9 cellular contexts compared by ENCODE assay signal in genomic region chr3:140736863-140737460, GRCh38. TPM values are rescaled to one million over a fixed set of nuclear protein-coding genes. Genes with fewer than 3 reads are reported as not detected.
DNase-seq lines count a peak whose midpoint lies in the region; ATAC-seq, FAIRE-seq and TF ChIP-seq lines count a peak whose summit lies in the region.
"Had no signal": no experiment of that assay in that cellular context is flagged by ENCODE, and none has a peak within 500 bp of the region (broad histone marks: within the 10 kb centered on the region; RNA-seq: fewer than 3 reads in every experiment).

No MANE protein-coding gene starts in this region.

- ATAC-seq in HG02642 (IDR thresholded peaks at IDR 0.05; ENCODE audit: poor library complexity, unreplicated experiment) (peak; percentile 64), GM21723 (IDR thresholded peaks at IDR 0.05; ENCODE audit: unreplicated experiment) (no peak), GM18498 (IDR thresholded peaks at IDR 0.05; ENCODE audit: unreplicated experiment) (no peak), HG02852 (IDR thresholded peaks at IDR 0.05; ENCODE audit: unreplicated experiment) (no peak)

- TF ChIP-seq POLR2A in H1 (IDR thresholded peaks at IDR 0.05; ENCODE audit: control extremely low read depth in 1 of 2, low read depth in 2 of 2, low read length in 2 of 2): no peak

- H3K4me1 ChIP-seq in H1 (replicated peaks in 1 of 4; ENCODE audit: control insufficient read depth in 3 of 4, insufficient read depth in 4 of 4, low read length in 3 of 4): no peaks in the 10 kb centered on the region; a peak in 1 of 7 replicates

- H4K91ac ChIP-seq in H1 (replicated peaks; ENCODE audit: insufficient read length, low read length): no peak overlapping the region

- TF ChIP-seq CTCF in H1 (IDR thresholded peaks at IDR 0.05; ENCODE audit: control extremely low read depth in 1 of 3, insufficient read depth in 1 of 3, low read depth in 1 of 3, low read length in 3 of 3): peak; percentile 45 to 82 (median 68)

- H2BK5ac ChIP-seq in H1 (ENCODE audit: low read depth, low read length): no peak overlapping the region

- H2BK120ac ChIP-seq in H1 (replicated peaks; ENCODE audit: low read depth, low read length): no peak overlapping the region

- no peak overlapping the region for H4K8ac ChIP-seq in H1 (ENCODE audit: extremely low read depth, insufficient read depth, low read length)

- no peak overlapping the region for H3K4me3 ChIP-seq in H1 (ENCODE audit: extremely low read depth in 1 of 4, insufficient read depth in 2 of 4, low read depth in 3 of 4, low read length in 4 of 4)

- WGBS in H1 (ENCODE audit: extremely low coverage in 1 of 2, insufficient coverage in 1 of 2, insufficient read length in 1 of 2, insufficient replicate concordance in 2 of 2, low coverage in 1 of 2, low lambda C conversion rate in 2 of 2, missing lambda C conversion rate in 1 of 2), 2 experiments: 43% methylated on average over 5 of the region's 5 CpGs; no CpG with 5 or more reads in 1 of the 2 experiments

- H2BK20ac ChIP-seq in H1 (ENCODE audit: low read length): peak overlapping the region; percentile 73; the same call in 1 of the 2 replicates

- no peak overlapping the region for H4K5ac ChIP-seq in H1 (ENCODE audit: insufficient read length, low read depth, low read length)

- no peaks in the 10 kb centered on the region for H3K9me3 ChIP-seq in H1 (ENCODE audit: insufficient read depth in 2 of 2, low read depth in 1 of 2, low read length in 1 of 2)

- H3K79me1 ChIP-seq in H1 (ENCODE audit: low read depth, low read length): no peaks in the 10 kb centered on the region

- no peak overlapping the region for H3K14ac ChIP-seq in H1 (ENCODE audit: insufficient read length)

- no peaks in the 10 kb centered on the region for H4K20me1 ChIP-seq in H1 (replicated peaks in 1 of 2; ENCODE audit: control insufficient read depth in 1 of 2, insufficient read depth in 2 of 2, low read length in 2 of 2)

- peak; percentile 96 to 99 for TF ChIP-seq RAD21 in H1 (IDR thresholded peaks at IDR 0.05 in 1 of 2, conservative IDR thresholded peaks at IDR 0.05 in 1 of 2; ENCODE audit: low read depth in 2 of 2, low read length in 2 of 2)

- H3K36me3 ChIP-seq in H1 (ENCODE audit: control insufficient read depth in 2 of 4, insufficient read depth in 4 of 4, low read length in 3 of 4): no peaks in the 10 kb centered on the region

- H2AFZ ChIP-seq in H1 (ENCODE audit: low read length): peak overlapping the region; percentile 79

- H3K79me2 ChIP-seq in H1 (ENCODE audit: control insufficient read depth in 1 of 2, insufficient read depth in 2 of 2, low read length in 2 of 2): no peaks in the 10 kb centered on the region

- DNase-seq in DMS53 (lab: John Stamatoyannopoulos, UW) (peak; percentile 63), NCI-H82 (lab: John Stamatoyannopoulos, UW) (peak; percentile 76), H1 (ENCODE audit: low read depth in 1 of 2, low spot score in 2 of 2) (peak; percentile 60 to 71), medulla oblongata (ENCODE audit: extremely low spot score) (peak; percentile 54)

- no peak overlapping the region for H2BK15ac ChIP-seq in H1 (ENCODE audit: low read length)

- TF ChIP-seq EP300 in H1 (IDR thresholded peaks at IDR 0.05; ENCODE audit: borderline replicate concordance in 1 of 2, low read depth in 2 of 2, low read length in 2 of 2): no peak

- no peaks in the 10 kb centered on the region for H3K27me3 ChIP-seq in H1 (replicated peaks in 1 of 4; ENCODE audit: control insufficient read depth in 3 of 4, extremely low read depth in 1 of 4, insufficient read depth in 3 of 4, low read length in 3 of 4)

- no peak overlapping the region for H3K4me2 ChIP-seq in H1 (ENCODE audit: insufficient read depth in 1 of 2, low read depth in 2 of 2, low read length in 2 of 2)

- H3K23ac ChIP-seq in H1 (ENCODE audit: insufficient read length): no peak overlapping the region

- no peak overlapping the region for H2BK12ac ChIP-seq in H1 (ENCODE audit: low read depth, low read length)

- H3K4ac ChIP-seq in H1 (replicated peaks; ENCODE audit: insufficient read length, low read depth, low read length): no peak overlapping the region

- no peak overlapping the region for H3K9ac ChIP-seq in H1 (replicated peaks in 1 of 4; ENCODE audit: extremely low read depth in 1 of 4, low read depth in 3 of 4, low read length in 3 of 4)

- CTCF ChIA-PET in H1 (lab: Charles Lee; ENCODE audit: partially characterized antibody): interaction anchor here (0.6 to 3.0 kb wide), 19 partner anchors 8 to 1024 kb away, joined by 3 to 11 read pairs (median 5); no protein-coding TSS in a partner anchor

- H2AK5ac ChIP-seq in H1 (ENCODE audit: low read depth, low read length): no peak overlapping the region

- FAIRE-seq in H1 (lab: Jason Lieb, UNC): peak; percentile 36

- no peak overlapping the region for H3K56ac ChIP-seq in H1 (replicated peaks; ENCODE audit: insufficient read length, low read depth, low read length)

- no peak overlapping the region for H3K18ac ChIP-seq in H1 (ENCODE audit: extremely low read depth, low read length)

- H3K23me2 ChIP-seq in H1 (ENCODE audit: low read depth, low read length): no peaks in the 10 kb centered on the region

- POLR2A ChIA-PET in H1 (lab: Charles Lee; ENCODE audit: partially characterized antibody): no interaction called here

- H3K27ac ChIP-seq in H1 (ENCODE audit: low read depth, low read length): no peak overlapping the region

TF ChIP-seq in H1, 55 proteins besides CTCF, POLR2A, EP300 and RAD21 (continues in another document):
- TF ChIP-seq KDM5A (IDR thresholded peaks at IDR 0.05; ENCODE audit: low read length) (no peak), POU5F1 (IDR thresholded peaks at IDR 0.05; ENCODE audit: low read depth, low read length) (no peak)
- TF ChIP-seq, protein P1, sequence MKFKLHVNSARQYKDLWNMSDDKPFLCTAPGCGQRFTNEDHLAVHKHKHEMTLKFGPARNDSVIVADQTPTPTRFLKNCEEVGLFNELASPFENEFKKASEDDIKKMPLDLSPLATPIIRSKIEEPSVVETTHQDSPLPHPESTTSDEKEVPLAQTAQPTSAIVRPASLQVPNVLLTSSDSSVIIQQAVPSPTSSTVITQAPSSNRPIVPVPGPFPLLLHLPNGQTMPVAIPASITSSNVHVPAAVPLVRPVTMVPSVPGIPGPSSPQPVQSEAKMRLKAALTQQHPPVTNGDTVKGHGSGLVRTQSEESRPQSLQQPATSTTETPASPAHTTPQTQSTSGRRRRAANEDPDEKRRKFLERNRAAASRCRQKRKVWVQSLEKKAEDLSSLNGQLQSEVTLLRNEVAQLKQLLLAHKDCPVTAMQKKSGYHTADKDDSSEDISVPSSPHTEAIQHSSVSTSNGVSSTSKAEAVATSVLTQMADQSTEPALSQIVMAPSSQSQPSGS (IDR thresholded peaks at IDR 0.05; ENCODE audit: low read length): no peak

RNA-seq across cellular contexts. Expression of gene TRIM42, which starts 59.1 kb away (rescaled TPM):
- not detected in 2 replicates for total RNA-seq in H1 (2021; fragmentation: NEBNext Ultra II Directional; extraction: Animal tissue kit (Norgen Biotek cat#: 25700))
- polyA plus RNA-seq in H1 (2011; rRNA removed): not detected in 2 replicates
- not detected for polyA plus RNA-seq in H1 (2011; cell fraction: cytosol; rRNA removed)
- not detected for polyA plus RNA-seq in H1 (2011; cell fraction: nucleus; rRNA removed)
- polyA plus RNA-seq in H1 (2012, experiment 1 of 2): not detected in 4 replicates
- polyA plus RNA-seq in H1 (2012, experiment 2 of 2): not detected
- polyA plus RNA-seq in H1 (2013, experiment 1 of 2): not detected
- not detected for polyA plus RNA-seq in H1 (2013, experiment 2 of 2)
- polyA minus RNA-seq in H1 (2011; rRNA and poly(A)+ RNA removed): 0.06 TPM in 1 of 2 replicates, not detected in the other
- not detected for polyA minus RNA-seq in H1 (2011; cell fraction: cytosol; rRNA and poly(A)+ RNA removed)
- polyA minus RNA-seq in H1 (2011; cell fraction: nucleus; rRNA and poly(A)+ RNA removed): not detected
- polyA plus RNA-seq: IgD-negative memory B cell had no signal
